Comparison of ENCODE assay signal across 2 cellular contexts in the genomic region with DNA sequence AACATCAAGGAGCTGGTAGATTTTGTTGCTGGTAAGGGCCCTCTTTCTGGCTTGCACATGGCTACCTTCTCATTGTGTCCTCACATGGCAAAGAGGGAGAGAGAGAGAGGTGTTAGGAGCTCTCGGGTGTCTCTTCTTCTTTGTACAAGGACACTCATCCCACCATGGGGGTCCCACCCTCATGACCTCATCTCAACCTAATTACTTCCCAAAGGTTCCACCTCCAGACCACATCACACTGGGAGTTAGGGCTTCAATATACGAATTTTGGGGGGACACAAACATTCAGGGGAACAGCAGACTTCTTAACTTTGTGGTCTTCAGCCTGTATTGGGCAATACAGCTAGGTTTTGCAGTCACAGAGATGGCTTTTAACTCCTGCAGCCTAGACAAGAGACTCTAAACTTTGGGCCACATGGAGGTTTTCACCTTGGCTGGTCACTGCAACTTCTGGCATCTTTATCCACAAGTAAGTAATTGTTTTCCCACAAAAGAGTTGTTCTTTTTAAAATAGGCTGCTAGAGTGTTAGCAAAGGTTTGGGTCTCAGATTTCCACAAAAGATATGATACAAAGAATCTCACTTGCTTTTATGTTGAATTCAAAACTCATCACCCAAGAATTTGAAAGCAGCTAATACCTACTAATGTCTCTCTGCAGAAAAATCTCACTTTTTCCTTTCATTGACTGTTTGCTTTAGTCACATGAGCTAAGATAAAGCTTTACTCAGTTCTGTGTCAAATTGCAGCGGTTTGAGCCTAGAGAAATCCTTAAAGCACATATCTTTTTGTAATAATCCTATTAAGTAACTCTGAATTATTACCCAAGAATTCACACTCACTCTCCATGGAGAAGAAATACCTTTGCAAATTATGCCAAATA.
TF ChIP-seq lines count a peak whose summit lies in the region.

No MANE protein-coding gene starts in this region.

TF ChIP-seq in IMR-90, 13 proteins besides CTCF, POLR2A, EP300 and RAD21:
- TF ChIP-seq CHD1 (IDR thresholded peaks at IDR 0.05; ENCODE audit: low read depth, low read length) (no peak), MAFK (IDR thresholded peaks at IDR 0.05; ENCODE audit: low read depth, low read length) (no peak), RFX5 (IDR thresholded peaks at IDR 0.05; ENCODE audit: low read depth, low read length) (no peak), CEBPB (IDR thresholded peaks at IDR 0.05; ENCODE audit: low read depth, low read length) (peak; percentile 56; the same call in 1 of the 2 replicates), RCOR1 (IDR thresholded peaks at IDR 0.05; ENCODE audit: insufficient replicate concordance, low read length) (no peak), FOS (IDR thresholded peaks at IDR 0.05; ENCODE audit: low read depth, low read length) (no peak), BHLHE40 (IDR thresholded peaks at IDR 0.05; ENCODE audit: low read depth, low read length) (peak; percentile 21; the same call in 1 of the 2 replicates)
- TF ChIP-seq, protein P1, sequence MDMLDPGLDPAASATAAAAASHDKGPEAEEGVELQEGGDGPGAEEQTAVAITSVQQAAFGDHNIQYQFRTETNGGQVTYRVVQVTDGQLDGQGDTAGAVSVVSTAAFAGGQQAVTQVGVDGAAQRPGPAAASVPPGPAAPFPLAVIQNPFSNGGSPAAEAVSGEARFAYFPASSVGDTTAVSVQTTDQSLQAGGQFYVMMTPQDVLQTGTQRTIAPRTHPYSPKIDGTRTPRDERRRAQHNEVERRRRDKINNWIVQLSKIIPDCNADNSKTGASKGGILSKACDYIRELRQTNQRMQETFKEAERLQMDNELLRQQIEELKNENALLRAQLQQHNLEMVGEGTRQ (IDR thresholded peaks at IDR 0.05; ENCODE audit: low read depth, low read length): no peak

TF ChIP-seq in H1, 55 proteins besides CTCF, POLR2A, EP300 and RAD21:
- TF ChIP-seq CHD1 (IDR thresholded peaks at IDR 0.05; ENCODE audit: low read depth, low read length) (no peak), MAX (IDR thresholded peaks at IDR 0.05) (no peak), SIRT6 (IDR thresholded peaks at IDR 0.05; ENCODE audit: low read length) (no peak), CTBP2 (IDR thresholded peaks at IDR 0.05; ENCODE audit: borderline replicate concordance, insufficient read depth, insufficient read length, low read length) (no peak), SRF (IDR thresholded peaks at IDR 0.05; ENCODE audit: low read depth, low read length) (no peak)
